In genomic region chr16:68473358-68474064, GRCh38 we compare ENCODE assay signal across 22 cellular contexts. TPM values are rescaled to one million over a fixed set of nuclear protein-coding genes. Genes with fewer than 3 reads are reported as not detected.
DNase-seq lines count a peak whose midpoint lies in the region; ATAC-seq and FAIRE-seq lines count a peak whose summit lies in the region.
"Had no signal": no experiment of that assay in that cellular context is flagged by ENCODE, and none has a peak within 500 bp of the region (broad histone marks: within the 10 kb centered on the region; RNA-seq: fewer than 3 reads in every experiment).

No MANE protein-coding gene starts in this region.

- peak; percentile 88 for ATAC-seq in left lobe of liver
- ATAC-seq in HG02678 (IDR thresholded peaks at IDR 0.05; ENCODE audit: unreplicated experiment) = no peak
- ATAC-seq: activated CD4-positive, CD25-positive, alpha-beta regulatory T cell treated with anti-CD3 and anti-CD28 coated beads, Interleukin-2, amount 50 U/mL, for 24 hours; GM23338 had no signal

- no peaks in the 10 kb centered on the region for H3K27me3 ChIP-seq in small intestine (ENCODE audit: control insufficient read depth in 2 of 2, insufficient read depth in 2 of 2, low read length in 2 of 2)
- H3K27me3 ChIP-seq: heart left ventricle had no signal

- peaks cover 14 to 16% of the 10 kb centered on the region in 2 donors for H3K4me1 ChIP-seq in small intestine (ENCODE audit: control insufficient read depth in 2 of 2, insufficient read depth in 1 of 2, low read depth in 1 of 2, low read length in 1 of 2)
- H3K4me1 ChIP-seq: prostate gland had no signal

- no peaks in the 10 kb centered on the region for H3K36me3 Mint-ChIP-seq in activated naive CD4-positive, alpha-beta T cell treated with anti-CD3 and anti-CD28 coated beads for 36 hours (ENCODE audit: low read depth)
- H3K36me3 Mint-ChIP-seq in activated CD4-positive, alpha-beta T cell treated with anti-CD3 and anti-CD28 coated beads, Interleukin-2, amount 10 ng/mL, durations not matched to agents 24 days and 14 days (ENCODE audit: low read depth) = no peaks in the 10 kb centered on the region
- H3K36me3 Mint-ChIP-seq: activated naive CD8-positive, alpha-beta T cell; immature natural killer cell had no signal

- FAIRE-seq in small intestine (lab: Jason Lieb, UNC) = no peak
- FAIRE-seq: urothelium cell line had no signal

- DNase-seq in NCI-H510A treated with DMSO at 0.1 percent for 48 hours (lab: John Stamatoyannopoulos, UW) (peak; percentile 6), NCI-H510A (lab: John Stamatoyannopoulos, UW) (no peak), MV-4-11 (lab: John Stamatoyannopoulos, UW) (peak; percentile 53), left lobe of liver (ENCODE audit: low spot score) (peak; percentile 89), small intestine (peak; percentile 90)
- DNase-seq in activated naive CD4-positive, alpha-beta T cell treated with anti-CD3 and anti-CD28 coated beads for 36 hours = no peak
- no peak for DNase-seq in activated CD4-positive, alpha-beta T cell treated with anti-CD3 and anti-CD28 coated beads, Interleukin-2, amount 10 ng/mL, durations not matched to agents 24 days and 14 days
- DNase-seq: immature natural killer cell, mesenchymal stem cell, NCI-H748 treated with DMSO at 0.1 percent for 48 hours, T1000 had no signal

- no peak overlapping the region for H3K4me3 Mint-ChIP-seq in activated naive CD4-positive, alpha-beta T cell treated with anti-CD3 and anti-CD28 coated beads for 36 hours
- no peak overlapping the region for H3K4me3 Mint-ChIP-seq in activated CD4-positive, alpha-beta T cell treated with anti-CD3 and anti-CD28 coated beads, Interleukin-2, amount 10 ng/mL, durations not matched to agents 24 days and 14 days
- H3K4me3 Mint-ChIP-seq: activated naive CD8-positive, alpha-beta T cell; activated T-helper 1 cell treated with anti-CD3 and anti-CD28 coated beads, Interleukin-12 subunit alpha, Interleukin-12 subunit beta, Interleukin-2, Interleukin-4 antibody, amounts not matched to agents 30 ng/mL and 10 ng/mL and 1 ng/mL, durations not matched to agents 14 hours and 24 hours and 36 hours; endodermal cell; GM23338; immature natural killer cell; nephron had no signal

- H3K27ac ChIP-seq in small intestine (ENCODE audit: low read depth in 1 of 2, low read length in 1 of 2) = peak overlapping the region in 1 of 2 donors; percentile 83
- H3K27ac ChIP-seq: prostate gland had no signal

- no peaks in the 10 kb centered on the region for H3K9me3 ChIP-seq in small intestine (ENCODE audit: control insufficient read depth, low read depth)
- H3K9me3 ChIP-seq: heart left ventricle, prostate gland had no signal

- H3K36me3 ChIP-seq in small intestine (ENCODE audit: control insufficient read depth in 2 of 2, insufficient read depth in 2 of 2, low read length in 2 of 2) = no peaks in the 10 kb centered on the region
- H3K36me3 ChIP-seq: heart left ventricle, prostate gland had no signal

- H3K9me3 Mint-ChIP-seq in activated naive CD4-positive, alpha-beta T cell treated with anti-CD3 and anti-CD28 coated beads for 36 hours = peaks cover 3% of the 10 kb centered on the region
- H3K9me3 Mint-ChIP-seq in activated CD4-positive, alpha-beta T cell treated with anti-CD3 and anti-CD28 coated beads, Interleukin-2, amount 10 ng/mL, durations not matched to agents 24 days and 14 days = no peaks in the 10 kb centered on the region
- H3K9me3 Mint-ChIP-seq: activated T-helper 1 cell treated with anti-CD3 and anti-CD28 coated beads, Interleukin-12 subunit alpha, Interleukin-12 subunit beta, Interleukin-2, Interleukin-4 antibody, amounts not matched to agents 30 ng/mL and 10 ng/mL and 1 ng/mL, durations not matched to agents 14 hours and 24 hours and 36 hours; immature natural killer cell had no signal

- 53 to 67% (median 61%) methylated on average over 7 of the region's 7 CpGs for WGBS in small intestine, 3 donors

- CTCF ChIA-PET in activated naive CD4-positive, alpha-beta T cell treated with anti-CD3 and anti-CD28 coated beads for 36 hours (lab: Charles Lee) = interaction anchor here (1.1 kb wide), 1 partner anchor 47 kb away, joined by 3 read pairs; no protein-coding TSS in a partner anchor

- H3K4me1 Mint-ChIP-seq in activated naive CD4-positive, alpha-beta T cell treated with anti-CD3 and anti-CD28 coated beads for 36 hours (ENCODE audit: low read depth) = peaks cover 25% of the 10 kb centered on the region
- H3K4me1 Mint-ChIP-seq in activated CD4-positive, alpha-beta T cell treated with anti-CD3 and anti-CD28 coated beads, Interleukin-2, amount 10 ng/mL, durations not matched to agents 24 days and 14 days = peaks cover 17% of the 10 kb centered on the region

- no peak overlapping the region for H3K27ac Mint-ChIP-seq in activated naive CD4-positive, alpha-beta T cell treated with anti-CD3 and anti-CD28 coated beads for 36 hours
- no peak overlapping the region for H3K27ac Mint-ChIP-seq in activated CD4-positive, alpha-beta T cell treated with anti-CD3 and anti-CD28 coated beads, Interleukin-2, amount 10 ng/mL, durations not matched to agents 24 days and 14 days
- H3K27ac Mint-ChIP-seq: activated naive CD8-positive, alpha-beta T cell; activated T-helper 1 cell treated with anti-CD3 and anti-CD28 coated beads, Interleukin-12 subunit alpha, Interleukin-12 subunit beta, Interleukin-2, Interleukin-4 antibody, amounts not matched to agents 30 ng/mL and 10 ng/mL and 1 ng/mL, durations not matched to agents 14 hours and 24 hours and 36 hours; endodermal cell; GM23338; nephron had no signal

- no peaks in the 10 kb centered on the region for H3K27me3 Mint-ChIP-seq in activated naive CD4-positive, alpha-beta T cell treated with anti-CD3 and anti-CD28 coated beads for 36 hours (ENCODE audit: low read depth)
- peaks cover 5% of the 10 kb centered on the region for H3K27me3 Mint-ChIP-seq in activated CD4-positive, alpha-beta T cell treated with anti-CD3 and anti-CD28 coated beads, Interleukin-2, amount 10 ng/mL, durations not matched to agents 24 days and 14 days
- H3K27me3 Mint-ChIP-seq: activated naive CD8-positive, alpha-beta T cell had no signal

- intact Hi-C loops in activated naive CD4-positive, alpha-beta T cell treated with anti-CD3 and anti-CD28 coated beads for 36 hours (cut with micrococcal nuclease) = no loop called here
- intact Hi-C loops in activated CD4-positive, alpha-beta T cell treated with anti-CD3 and anti-CD28 coated beads, Interleukin-2, amount 10 ng/mL, durations not matched to agents 24 days and 14 days (cut with micrococcal nuclease) = no loop called here

- H3K4me3 ChIP-seq in small intestine (ENCODE audit: low read depth in 1 of 2, low read length in 2 of 2) = no peak overlapping the region
- H3K4me3 ChIP-seq: GM23338, heart left ventricle, prostate gland had no signal

RNA-seq across cellular contexts. Expression of gene SMPD3, which starts 25.2 kb away (rescaled TPM):
- 32.7 TPM for total RNA-seq in left lobe of liver
- polyA plus RNA-seq in small intestine = 100 to 1,000 TPM in 1 of 3 donors, 10 to 100 TPM in 2; 57.1 to 123 (median 86.7) TPM
- total RNA-seq in activated naive CD4-positive, alpha-beta T cell treated with anti-CD3 and anti-CD28 coated beads for 36 hours = under 1 TPM; 0.40 to 0.67 TPM
- 0.09 and 0.40 TPM in 2 replicates for total RNA-seq in activated CD4-positive, alpha-beta T cell treated with anti-CD3 and anti-CD28 coated beads, Interleukin-2, amount 10 ng/mL, durations not matched to agents 24 days and 14 days
- total RNA-seq: chondrocyte had no signal

Comparison
In these comparisons a context has a peak if more than half of its experiments do, and no peak if none do; other contexts are left out.
1. DNase-seq: peak in NCI-H510A treated with DMSO at 0.1 percent for 48 hours (single experiment), MV-4-11 (single experiment), left lobe of liver (single experiment) and small intestine (single experiment); none in NCI-H510A (single experiment), activated naive CD4-positive, alpha-beta T cell treated with anti-CD3 and anti-CD28 coated beads for 36 hours (single experiment) and activated CD4-positive, alpha-beta T cell treated with anti-CD3 and anti-CD28 coated beads, Interleukin-2, amount 10 ng/mL, durations not matched to agents 24 days and 14 days (single experiment).
2. RNA of gene SMPD3, which starts 25.2 kb away (total RNA-seq): 32.7 TPM in left lobe of liver (single experiment); 0.40 to 0.67 TPM in activated naive CD4-positive, alpha-beta T cell treated with anti-CD3 and anti-CD28 coated beads for 36 hours and 0.09 to 0.40 TPM in activated CD4-positive, alpha-beta T cell treated with anti-CD3 and anti-CD28 coated beads, Interleukin-2, amount 10 ng/mL, durations not matched to agents 24 days and 14 days; every median in the first group is over 10 times any median in the second.